8 cellular contexts compared by ENCODE assay signal in the genomic region with DNA sequence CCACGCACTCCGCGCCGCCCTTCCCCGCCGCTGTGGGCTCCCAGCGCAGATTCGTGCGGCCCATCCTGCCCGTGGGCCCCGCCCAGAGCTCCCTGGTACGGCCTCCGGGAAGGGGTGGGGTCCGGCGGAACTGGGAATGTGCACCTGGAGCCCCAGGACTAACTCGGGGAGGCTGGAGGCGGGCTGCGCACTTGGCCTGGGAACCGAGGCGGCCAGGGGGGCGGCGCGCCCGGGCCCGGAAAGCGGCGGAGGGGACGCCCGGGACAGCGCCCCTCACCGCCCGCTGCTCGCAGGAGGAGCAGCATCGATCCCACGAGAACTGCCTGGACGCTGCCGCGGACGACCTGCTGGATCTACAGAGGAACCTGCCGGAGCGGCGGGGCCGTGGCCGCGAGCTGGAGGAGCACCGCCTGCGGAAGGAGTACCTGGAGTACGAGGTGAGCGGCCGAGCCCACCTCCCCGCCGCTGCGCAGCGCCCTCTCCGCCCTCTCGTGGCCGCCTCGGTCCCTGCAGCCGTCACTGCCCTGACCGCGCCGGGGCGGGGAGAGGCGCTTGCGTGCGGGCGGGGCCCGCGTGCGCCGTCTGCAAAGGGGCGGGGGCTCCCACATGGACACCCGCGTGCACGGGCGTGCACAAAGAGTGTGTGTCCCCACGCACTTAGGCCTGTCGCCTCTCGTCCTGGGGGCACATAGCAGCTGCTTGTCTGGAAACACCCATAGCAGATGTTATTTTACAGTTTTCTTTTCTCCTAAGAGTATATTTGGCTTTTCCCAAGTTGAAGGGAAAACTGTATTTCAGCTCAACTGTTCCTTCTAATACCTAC. TPM values are rescaled to one million over a fixed set of nuclear protein-coding genes. Genes with fewer than 3 reads are reported as not detected.
A peak's percentile ranks its signal among the peaks of the same experiment; 100 is the strongest.
DNase-seq lines count a peak whose midpoint lies in the region; ATAC-seq and TF ChIP-seq lines count a peak whose summit lies in the region.

No MANE protein-coding gene starts in this region.

- H3K4me3 ChIP-seq in AG09309 (ENCODE audit: control insufficient read depth, low read depth, low read length) (peak overlapping the region; percentile 48), neural progenitor cell (peak overlapping the region; percentile 75), stomach smooth muscle (ENCODE audit: low read length in 2 of 2) (peak overlapping the region; percentile 47 to 84)

- H3K4me3 Mint-ChIP-seq in neural progenitor cell: peak overlapping the region; percentile 83

- peak overlapping the region; percentile 99 for H2AFZ ChIP-seq in neural progenitor cell (replicated peaks)

- H3K9me3 ChIP-seq in neural progenitor cell (ENCODE audit: low read depth) (no peaks in the 10 kb centered on the region), stomach smooth muscle (ENCODE audit: control insufficient read depth in 2 of 2, low read length in 2 of 2) (no peaks in the 10 kb centered on the region)

- no peak for DNase-seq in AG09309 (ENCODE audit: low read depth)
- DNase-seq in GM19238 (ENCODE audit: insufficient read length, low spot score): peak; percentile 86
- DNase-seq in RWPE1 (ENCODE audit: low spot score): peak; percentile 84
- peak; percentile 59 to 73 (median 72) for DNase-seq in activated naive CD4-positive, alpha-beta T cell (lab: John Stamatoyannopoulos, UW)
- peak; percentile 73 to 80 for DNase-seq in foreskin keratinocyte
- peak; percentile 87 for DNase-seq in neural progenitor cell (ENCODE audit: low spot score)

- peak overlapping the region; percentile 81 for H3K4me2 ChIP-seq in neural progenitor cell

- no peaks in the 10 kb centered on the region for H4K20me1 ChIP-seq in neural progenitor cell (ENCODE audit: low read depth)

- H3K27ac ChIP-seq in RWPE1: peak overlapping the region; percentile 90
- H3K27ac ChIP-seq in foreskin keratinocyte: peak overlapping the region; percentile 30
- H3K27ac ChIP-seq in neural progenitor cell: no peak overlapping the region
- H3K27ac ChIP-seq in stomach smooth muscle (ENCODE audit: low read length): no peak overlapping the region

- CTCF ChIA-PET in RWPE1 (lab: Yijun Ruan, JAX): interaction anchor here (0.6 to 3.3 kb wide), 27 partner anchors 18 to 230 kb away, joined by 3 to 20 read pairs (median 3); no protein-coding TSS in a partner anchor

- ATAC-seq in HG03571 (IDR thresholded peaks at IDR 0.05; ENCODE audit: unreplicated experiment) (peak; percentile 66), foreskin keratinocyte (peak; percentile 84)

- no peak overlapping the region for H3K9ac ChIP-seq in neural progenitor cell
- peak overlapping the region in 1 of 2 donors; percentile 39 for H3K9ac ChIP-seq in stomach smooth muscle (ENCODE audit: low read length in 2 of 2)

- no peaks in the 10 kb centered on the region for H3K79me2 ChIP-seq in neural progenitor cell (ENCODE audit: low read depth)

- no peak overlapping the region for H3K27ac Mint-ChIP-seq in neural progenitor cell

- peaks cover 19% of the 10 kb centered on the region for H3K4me1 Mint-ChIP-seq in neural progenitor cell

- H3K9me3 Mint-ChIP-seq in neural progenitor cell: no peaks in the 10 kb centered on the region

- no peaks in the 10 kb centered on the region for H3K36me3 Mint-ChIP-seq in neural progenitor cell

- POLR2A ChIA-PET in RWPE1 (lab: Yijun Ruan, JAX; ENCODE audit: low non-redundant PET): interaction anchor here (0.6 to 1.0 kb wide), 3 partner anchors 20 to 66 kb away, joined by 3 to 4 read pairs (median 3); no protein-coding TSS in a partner anchor

- H3K27me3 Mint-ChIP-seq in neural progenitor cell (ENCODE audit: insufficient read depth, low read depth): peaks cover 12% of the 10 kb centered on the region

- no peaks in the 10 kb centered on the region for H3K27me3 ChIP-seq in foreskin keratinocyte
- H3K27me3 ChIP-seq in neural progenitor cell: peaks cover 37% of the 10 kb centered on the region
- H3K27me3 ChIP-seq in stomach smooth muscle (ENCODE audit: control insufficient read depth in 1 of 2, insufficient read depth in 2 of 2, low read length in 2 of 2): no peaks in the 10 kb centered on the region

- H3F3A ChIP-seq in neural progenitor cell (ENCODE audit: low read depth): no peaks in the 10 kb centered on the region

- peaks cover 4% of the 10 kb centered on the region for H3K4me1 ChIP-seq in foreskin keratinocyte
- H3K4me1 ChIP-seq in neural progenitor cell: peaks cover 4% of the 10 kb centered on the region
- H3K4me1 ChIP-seq in stomach smooth muscle (ENCODE audit: control insufficient read depth, insufficient read depth, low read length): peaks cover 6% of the 10 kb centered on the region

- H3K36me3 ChIP-seq in neural progenitor cell: no peaks in the 10 kb centered on the region
- no peaks in the 10 kb centered on the region for H3K36me3 ChIP-seq in stomach smooth muscle (ENCODE audit: control insufficient read depth in 2 of 2, insufficient read depth in 2 of 2, low read length in 2 of 2)

- peak; percentile 70 for TF ChIP-seq CTCF in AG09309 (IDR thresholded peaks at IDR 0.05; ENCODE audit: control insufficient read depth, insufficient read depth, low read depth, low read length, missing control alignments)
- TF ChIP-seq CTCF in RWPE1 (conservative IDR thresholded peaks at IDR 0.05; ENCODE audit: low read depth): peak; percentile 96
- TF ChIP-seq CTCF in foreskin keratinocyte (conservative IDR thresholded peaks at IDR 0.05): peak; percentile 99
- peak; percentile 82 for TF ChIP-seq CTCF in neural progenitor cell (IDR thresholded peaks at IDR 0.05)

RNA-seq across cellular contexts. Expression of a gene that starts 25.2 kb away (rescaled TPM):
- total RNA-seq in foreskin keratinocyte (34.4 and 38.2 TPM in 2 replicates), neural progenitor cell (ENCODE audit: low replicate concordance) (0.02 and 0.87 TPM in 2 replicates)
- polyA plus RNA-seq in foreskin keratinocyte: 22.8 and 24.8 TPM in 2 replicates

Comparison
In these comparisons a context has a peak if more than half of its experiments do, and no peak if none do; other contexts are left out.
1. H3K27ac ChIP-seq: peak in RWPE1 (single experiment) and foreskin keratinocyte (single experiment); none in neural progenitor cell (single experiment) and stomach smooth muscle (single experiment).
2. RNA of a gene that starts 25.2 kb away (total RNA-seq): 34.4 to 38.2 TPM in foreskin keratinocyte; 0.02 to 0.87 TPM in neural progenitor cell; every median in the first group is over 10 times any median in the second.
3. Peak in every context shown above with its lines, with median percentiles within 50 percentile points of each other: H3K4me3 ChIP-seq and CTCF ChIP-seq.